In genomic region chr5:5906778-5907177, GRCh38 we compare ENCODE assay signal across 39 cellular contexts.
"Had no signal": no experiment of that assay in that cellular context is flagged by ENCODE, and none has a peak within 500 bp of the region (broad histone marks: within the 10 kb centered on the region; RNA-seq: fewer than 3 reads in every experiment).

No MANE protein-coding gene starts in this region.

- FAIRE-seq: astrocyte, bronchial epithelial cell had no signal

- H3K4me3 Mint-ChIP-seq: activated naive CD4-positive, alpha-beta T cell treated with anti-CD3 and anti-CD28 coated beads for 36 hours; activated naive CD4-positive, alpha-beta T cell treated with anti-CD3 and anti-CD28 coated beads, Interleukin-2, amount 10 ng/mL, durations not matched to agents 7 days and 5 days; activated naive CD4-positive, alpha-beta T cell treated with anti-CD3 and anti-CD28 coated beads, Interleukin-2, amount 50 U/mL, for 24 hours; activated naive CD8-positive, alpha-beta T cell; activated naive CD8-positive, alpha-beta T cell treated with anti-CD3 and anti-CD28 coated beads for 36 hours; activated naive CD8-positive, alpha-beta T cell treated with anti-CD3 and anti-CD28 coated beads, Interleukin-2, amount 10 ng/mL, durations not matched to agents 7 days and 5 days; activated naive CD8-positive, alpha-beta T cell treated with anti-CD3 and anti-CD28 coated beads, Interleukin-2, amount 50 U/mL, for 24 hours; activated T-cell treated with anti-CD3 and anti-CD28 coated beads, Interleukin-2, amount 50 U/mL, for 24 hours; activated T-cell treated with anti-CD3 and anti-CD28 coated beads, Interleukin-2, amount 50 U/mL, for 4 hours; activated T-cell treated with anti-CD3 and anti-CD28 coated beads, Interleukin-2, amount 50 U/mL, for 72 hours; activated T-helper 1 cell treated with anti-CD3 and anti-CD28 coated beads, Interleukin-12 subunit alpha, Interleukin-12 subunit beta, Interleukin-2, Interleukin-4 antibody, amounts not matched to agents 30 ng/mL and 10 ng/mL and 1 ng/mL, durations not matched to agents 14 hours and 24 hours and 36 hours; activated T-helper 17 cell treated with anti-CD3 and anti-CD28 coated beads, Interleukin-2, amount 50 U/mL, for 72 hours; brain; central memory CD8-positive, alpha-beta T cell had no signal

- DNase-seq: activated effector memory CD4-positive, alpha-beta T cell treated with anti-CD3 and anti-CD28 coated beads, Interleukin-2, amount 50 U/mL, for 16 hours; activated effector memory CD4-positive, alpha-beta T cell treated with Interleukin-2 at 50 U/mL for 16 hours; activated gamma-delta T cell; activated gamma-delta T cell treated with Interleukin-2 at 50 U/mL for 16 hours; activated naive CD4-positive, alpha-beta T cell; activated naive CD4-positive, alpha-beta T cell treated with anti-CD3 and anti-CD28 coated beads for 36 hours; activated naive CD4-positive, alpha-beta T cell treated with anti-CD3 and anti-CD28 coated beads, Interleukin-2, amount 10 ng/mL, durations not matched to agents 7 days and 5 days; activated naive CD4-positive, alpha-beta T cell treated with anti-CD3 and anti-CD28 coated beads, Interleukin-2, amount 50 U/mL, for 16 hours; activated naive CD4-positive, alpha-beta T cell treated with Interleukin-2 at 50 U/mL for 16 hours; activated naive CD8-positive, alpha-beta T cell treated with anti-CD3 and anti-CD28 coated beads for 36 hours; activated naive CD8-positive, alpha-beta T cell treated with anti-CD3 and anti-CD28 coated beads, Interleukin-2, amount 10 ng/mL, durations not matched to agents 7 days and 5 days; activated naive CD8-positive, alpha-beta T cell treated with anti-CD3 and anti-CD28 coated beads, Interleukin-2, amount 50 U/mL, for 24 hours; activated T-cell treated with anti-CD3 and anti-CD28 coated beads, Interleukin-2, amount 50 U/mL, for 24 hours; activated T-cell treated with anti-CD3 and anti-CD28 coated beads, Interleukin-2, amount 50 U/mL, for 4 hours; activated T-cell treated with anti-CD3 and anti-CD28 coated beads, Interleukin-2, amount 50 U/mL, for 48 hours; activated T-cell treated with anti-CD3 and anti-CD28 coated beads, Interleukin-2, amount 50 U/mL, for 72 hours; adrenal gland; amniotic stem cell; amygdala; anterior cingulate cortex; aorta; body of pancreas; brain microvascular endothelial cell; caudate nucleus; central memory CD4-positive, alpha-beta T cell; cerebellar nuclear complex had no signal

- H3K36me3 Mint-ChIP-seq: activated naive CD4-positive, alpha-beta T cell treated with anti-CD3 and anti-CD28 coated beads, Interleukin-2, amount 10 ng/mL, durations not matched to agents 7 days and 5 days; activated naive CD4-positive, alpha-beta T cell treated with anti-CD3 and anti-CD28 coated beads, Interleukin-2, amount 50 U/mL, for 24 hours; activated naive CD4-positive, alpha-beta T cell treated with anti-CD3 and anti-CD28 coated beads, Interleukin-2, amount 50 U/mL, for 72 hours; activated naive CD8-positive, alpha-beta T cell; activated naive CD8-positive, alpha-beta T cell treated with anti-CD3 and anti-CD28 coated beads for 36 hours; activated naive CD8-positive, alpha-beta T cell treated with anti-CD3 and anti-CD28 coated beads, Interleukin-2, amount 10 ng/mL, durations not matched to agents 7 days and 5 days; brain had no signal

- H3K27ac Mint-ChIP-seq: activated naive CD4-positive, alpha-beta T cell treated with anti-CD3 and anti-CD28 coated beads for 36 hours; activated naive CD4-positive, alpha-beta T cell treated with anti-CD3 and anti-CD28 coated beads, Interleukin-2, amount 10 ng/mL, durations not matched to agents 7 days and 5 days; activated naive CD4-positive, alpha-beta T cell treated with anti-CD3 and anti-CD28 coated beads, Interleukin-2, amount 50 U/mL, for 24 hours; activated naive CD4-positive, alpha-beta T cell treated with anti-CD3 and anti-CD28 coated beads, Interleukin-2, amount 50 U/mL, for 72 hours; activated naive CD8-positive, alpha-beta T cell; activated naive CD8-positive, alpha-beta T cell treated with anti-CD3 and anti-CD28 coated beads for 36 hours; activated naive CD8-positive, alpha-beta T cell treated with anti-CD3 and anti-CD28 coated beads, Interleukin-2, amount 10 ng/mL, durations not matched to agents 7 days and 5 days; activated naive CD8-positive, alpha-beta T cell treated with anti-CD3 and anti-CD28 coated beads, Interleukin-2, amount 50 U/mL, for 24 hours; activated T-cell treated with anti-CD3 and anti-CD28 coated beads, Interleukin-2, amount 50 U/mL, for 24 hours; activated T-cell treated with anti-CD3 and anti-CD28 coated beads, Interleukin-2, amount 50 U/mL, for 72 hours; activated T-helper 1 cell treated with anti-CD3 and anti-CD28 coated beads, Interleukin-12 subunit alpha, Interleukin-12 subunit beta, Interleukin-2, Interleukin-4 antibody, amounts not matched to agents 30 ng/mL and 10 ng/mL and 1 ng/mL, durations not matched to agents 14 hours and 24 hours and 36 hours; activated T-helper 17 cell treated with anti-CD3 and anti-CD28 coated beads, Interleukin-2, amount 50 U/mL, for 72 hours; activated T-helper 2 cell treated with anti-CD3 and anti-CD28 coated beads, Interferon-gamma antibody, Interleukin-2, Interleukin-4, amounts not matched to agents 10 μg/mL and 5 μg/mL and 100 μg/mL, durations not matched to agents 14 hours and 24 hours and 36 hours; brain had no signal

- H3K4me3 ChIP-seq: adrenal gland, ascending aorta, body of pancreas, breast epithelium, cardiac muscle cell had no signal

- H3K36me3 ChIP-seq: adrenal gland, ascending aorta, brain microvascular endothelial cell, breast epithelium, cardiac muscle cell had no signal

- H3K4me1 ChIP-seq: adrenal gland, ascending aorta, body of pancreas, breast epithelium had no signal

- H3K9me3 ChIP-seq: adrenal gland, ascending aorta, body of pancreas, breast epithelium had no signal

- ATAC-seq: activated naive CD4-positive, alpha-beta T cell treated with anti-CD3 and anti-CD28 coated beads, Interleukin-2, amount 50 U/mL, for 72 hours; activated naive CD8-positive, alpha-beta T cell treated with anti-CD3 and anti-CD28 coated beads, Interleukin-2, amount 50 U/mL, for 24 hours; activated T-cell treated with anti-CD3 and anti-CD28 coated beads, Interleukin-2, amount 50 U/mL, for 4 hours; activated T-cell treated with anti-CD3 and anti-CD28 coated beads, Interleukin-2, amount 50 U/mL, for 72 hours; activated T-helper 17 cell treated with anti-CD3 and anti-CD28 coated beads, Interleukin-2, amount 50 U/mL, for 72 hours; body of pancreas had no signal

- H3K27ac ChIP-seq: adrenal gland, ascending aorta, body of pancreas, brain microvascular endothelial cell, breast epithelium, cardiac muscle cell had no signal

- H3K9me3 Mint-ChIP-seq: activated naive CD4-positive, alpha-beta T cell treated with anti-CD3 and anti-CD28 coated beads, Interleukin-2, amount 10 ng/mL, durations not matched to agents 7 days and 5 days had no signal

- H3K27me3 Mint-ChIP-seq: activated naive CD4-positive, alpha-beta T cell treated with anti-CD3 and anti-CD28 coated beads, Interleukin-2, amount 10 ng/mL, durations not matched to agents 7 days and 5 days; activated naive CD4-positive, alpha-beta T cell treated with anti-CD3 and anti-CD28 coated beads, Interleukin-2, amount 50 U/mL, for 24 hours; activated naive CD8-positive, alpha-beta T cell treated with anti-CD3 and anti-CD28 coated beads for 36 hours; activated naive CD8-positive, alpha-beta T cell treated with anti-CD3 and anti-CD28 coated beads, Interleukin-2, amount 50 U/mL, for 24 hours; activated T-cell treated with anti-CD3 and anti-CD28 coated beads, Interleukin-2, amount 50 U/mL, for 24 hours; brain; central memory CD8-positive, alpha-beta T cell had no signal

- H3K4me1 Mint-ChIP-seq: activated naive CD4-positive, alpha-beta T cell treated with anti-CD3 and anti-CD28 coated beads, Interleukin-2, amount 10 ng/mL, durations not matched to agents 7 days and 5 days; activated naive CD4-positive, alpha-beta T cell treated with anti-CD3 and anti-CD28 coated beads, Interleukin-2, amount 50 U/mL, for 24 hours; activated naive CD8-positive, alpha-beta T cell treated with anti-CD3 and anti-CD28 coated beads for 36 hours; activated naive CD8-positive, alpha-beta T cell treated with anti-CD3 and anti-CD28 coated beads, Interleukin-2, amount 10 ng/mL, durations not matched to agents 7 days and 5 days; activated naive CD8-positive, alpha-beta T cell treated with anti-CD3 and anti-CD28 coated beads, Interleukin-2, amount 50 U/mL, for 24 hours; activated T-helper 17 cell treated with anti-CD3 and anti-CD28 coated beads, Interleukin-2, amount 50 U/mL, for 72 hours; central memory CD8-positive, alpha-beta T cell had no signal

- H3K27me3 ChIP-seq: adrenal gland, ascending aorta, body of pancreas, brain microvascular endothelial cell, breast epithelium, cardiac muscle cell had no signal
